ENCODE assay signal across 29 cellular contexts in the genomic region with DNA sequence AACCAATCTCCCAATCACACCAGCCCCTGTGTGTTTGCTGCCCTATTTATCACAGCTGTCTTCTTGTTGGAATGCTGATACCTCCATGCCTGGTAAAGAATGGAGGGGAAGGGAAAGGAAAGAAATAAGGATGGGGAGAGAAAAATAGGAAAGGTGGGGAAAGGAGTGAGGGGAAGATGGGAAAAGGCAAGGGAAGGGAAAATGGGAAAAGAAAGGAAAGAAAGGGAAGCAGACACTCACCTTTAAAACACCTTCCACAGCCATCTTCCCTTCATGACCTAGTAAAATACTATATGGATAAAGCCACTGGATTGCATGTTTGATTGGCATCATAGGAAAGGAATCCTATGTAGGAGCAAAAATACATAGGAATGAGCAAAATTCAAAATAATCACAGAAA.
"Had no signal": no experiment of that assay in that cellular context is flagged by ENCODE, and none has a peak within 500 bp of the region (broad histone marks: within the 10 kb centered on the region; RNA-seq: fewer than 3 reads in every experiment).

No MANE protein-coding gene starts in this region.

- H3K9me3 ChIP-seq: stomach, suprapubic skin, testis, thoracic aorta, thyroid gland, tibial artery, tibial nerve, transverse colon, upper lobe of left lung, upper lobe of right lung, uterus, vagina had no signal

- H3K9me3 Mint-ChIP-seq: stimulated activated effector memory CD8-positive, alpha-beta T cell treated with anti-CD3 and anti-CD28 coated beads, Interleukin-12 subunit alpha, Interleukin-12 subunit beta, amount 100 ng/mL, for 72 hours; stimulated activated naive CD8-positive, alpha-beta T cell treated with anti-CD3 and anti-CD28 coated beads, Interleukin-15, Interleukin-2, amounts not matched to agents 100 ng/mL and 50 ng/mL, for 24 hours; type B pancreatic cell had no signal

- H3K27me3 Mint-ChIP-seq: stimulated activated memory B cell treated with anti-CD40 and anti-IgM and Interleukin-4, amounts not matched to agents 10 μg/mL and 1 μg/mL and 100 μg/mL, for 72 hours; stimulated activated naive B cell treated with anti-CD40 and anti-IgM and Interleukin-4, amounts not matched to agents 10 μg/mL and 1 μg/mL and 100 μg/mL, for 72 hours; stimulated activated naive CD8-positive, alpha-beta T cell treated with anti-CD3 and anti-CD28 coated beads, Interleukin-15, amount 100 ng/mL, for 72 hours; stimulated activated naive CD8-positive, alpha-beta T cell treated with anti-CD3 and anti-CD28 coated beads, Interleukin-15, Interleukin-2, amounts not matched to agents 100 ng/mL and 50 ng/mL, for 24 hours; type B pancreatic cell had no signal

- DNase-seq: stimulated activated CD4-positive, alpha-beta T cell treated with anti-CD3 and anti-CD28 coated beads, Interleukin-2, amount 100 ng/mL, for 48 hours; stimulated activated CD4-positive, alpha-beta T cell treated with anti-CD3 and anti-CD28 coated beads, Interleukin-4, amount 100 ng/mL, for 1 hour; stimulated activated CD4-positive, alpha-beta T cell treated with anti-CD3 and anti-CD28 coated beads, Interleukin-4, amount 100 ng/mL, for 24 hours; stimulated activated CD4-positive, alpha-beta T cell treated with anti-CD3 and anti-CD28 coated beads, Interleukin-4, amount 100 ng/mL, for 4 hours; stimulated activated CD8-positive, alpha-beta memory T cell treated with anti-CD3 and anti-CD28 coated beads, Interleukin-4, amount 100 ng/mL, for 48 hours; stimulated activated naive B cell treated with anti-CD40 and anti-IgM and Interleukin-4, amounts not matched to agents 10 μg/mL and 1 μg/mL and 100 μg/mL, for 72 hours; stimulated activated naive CD4-positive, alpha-beta T cell; stimulated activated naive CD4-positive, alpha-beta T cell treated with Interleukin-2 at 50 U/mL for 16 hours; stimulated activated naive CD8-positive, alpha-beta T cell treated with anti-CD3 and anti-CD28 coated beads, Interleukin-15, amount 100 ng/mL, for 72 hours; stimulated activated naive CD8-positive, alpha-beta T cell treated with anti-CD3 and anti-CD28 coated beads, Interleukin-15, Interleukin-2, amounts not matched to agents 100 U/mL and 50 U/mL, for 24 hours; stomach; substantia nigra; testis; thyroid gland; tibial artery; transverse colon; trophoblast cell; upper lobe of left lung; upper lobe of right lung; uterus had no signal

- H3K27ac Mint-ChIP-seq: stimulated activated effector memory CD8-positive, alpha-beta T cell treated with anti-CD3 and anti-CD28 coated beads, Interleukin-12 subunit alpha, Interleukin-12 subunit beta, amount 100 ng/mL, for 72 hours; stimulated activated memory B cell treated with anti-CD40 and anti-IgM and Interleukin-4, amounts not matched to agents 10 μg/mL and 1 μg/mL and 100 μg/mL, for 72 hours; stimulated activated naive B cell treated with anti-CD40 and anti-IgM and Interleukin-4, amounts not matched to agents 10 μg/mL and 1 μg/mL and 100 μg/mL, for 72 hours; stimulated activated naive CD8-positive, alpha-beta T cell treated with anti-CD3 and anti-CD28 coated beads, Interleukin-15, Interleukin-2, amounts not matched to agents 100 ng/mL and 50 ng/mL, for 24 hours; type B pancreatic cell had no signal

- H3K36me3 ChIP-seq: uterus had no signal

- H3K4me1 Mint-ChIP-seq: stimulated activated effector memory CD8-positive, alpha-beta T cell treated with anti-CD3 and anti-CD28 coated beads, Interleukin-12 subunit alpha, Interleukin-12 subunit beta, amount 100 ng/mL, for 72 hours; stimulated activated memory B cell treated with anti-CD40 and anti-IgM and Interleukin-4, amounts not matched to agents 10 μg/mL and 1 μg/mL and 100 μg/mL, for 72 hours; stimulated activated naive CD8-positive, alpha-beta T cell treated with anti-CD3 and anti-CD28 coated beads, Interleukin-15, amount 100 ng/mL, for 72 hours had no signal

- FAIRE-seq: urothelium cell line had no signal

- H3K27ac ChIP-seq: stomach, suprapubic skin, testis, thoracic aorta, thyroid gland, tibial artery, tibial nerve, transverse colon, upper lobe of left lung, upper lobe of right lung, uterus, vagina had no signal

- ATAC-seq: stimulated activated effector memory CD8-positive, alpha-beta T cell treated with anti-CD3 and anti-CD28 coated beads, Interleukin-12 subunit alpha, Interleukin-12 subunit beta, amount 100 ng/mL, for 72 hours; stimulated activated memory B cell treated with anti-CD40 and anti-IgM and Interleukin-4, amounts not matched to agents 10 μg/mL and 1 μg/mL and 100 μg/mL, for 72 hours; stimulated activated naive B cell treated with anti-CD40 and anti-IgM and Interleukin-4, amounts not matched to agents 10 μg/mL and 1 μg/mL and 100 μg/mL, for 72 hours; stimulated activated naive CD8-positive, alpha-beta T cell treated with anti-CD3 and anti-CD28 coated beads, Interleukin-15, amount 100 ng/mL, for 72 hours; stimulated activated naive CD8-positive, alpha-beta T cell treated with anti-CD3 and anti-CD28 coated beads, Interleukin-15, Interleukin-2, amounts not matched to agents 100 U/mL and 50 U/mL, for 24 hours; upper lobe of right lung had no signal

- H3K4me1 ChIP-seq: suprapubic skin, testis, thyroid gland, tibial artery, tibial nerve, transverse colon, upper lobe of left lung, upper lobe of right lung, uterus, vagina had no signal

- H3K4me3 Mint-ChIP-seq: stimulated activated effector memory CD8-positive, alpha-beta T cell treated with anti-CD3 and anti-CD28 coated beads, Interleukin-12 subunit alpha, Interleukin-12 subunit beta, amount 100 ng/mL, for 72 hours; stimulated activated memory B cell treated with anti-CD40 and anti-IgM and Interleukin-4, amounts not matched to agents 10 μg/mL and 1 μg/mL and 100 μg/mL, for 72 hours; stimulated activated naive B cell treated with anti-CD40 and anti-IgM and Interleukin-4, amounts not matched to agents 10 μg/mL and 1 μg/mL and 100 μg/mL, for 72 hours; stimulated activated naive CD8-positive, alpha-beta T cell treated with anti-CD3 and anti-CD28 coated beads, Interleukin-15, amount 100 ng/mL, for 72 hours; stimulated activated naive CD8-positive, alpha-beta T cell treated with anti-CD3 and anti-CD28 coated beads, Interleukin-15, Interleukin-2, amounts not matched to agents 100 ng/mL and 50 ng/mL, for 24 hours; type B pancreatic cell had no signal

- H3K4me3 ChIP-seq: stomach, suprapubic skin, testis, thoracic aorta, thyroid gland, tibial artery, tibial nerve, transverse colon, upper lobe of left lung, upper lobe of right lung, uterus, vagina had no signal

- H3K27me3 ChIP-seq: stomach, suprapubic skin, testis, thyroid gland, tibial artery, tibial nerve, transverse colon, upper lobe of left lung, upper lobe of right lung, uterus, vagina had no signal
